10 cellular contexts compared by ENCODE assay signal in genomic region chr16:71889147-71889546, GRCh38.
"Had no signal": no experiment of that assay in that cellular context is flagged by ENCODE, and none has a peak within 500 bp of the region (broad histone marks: within the 10 kb centered on the region; RNA-seq: fewer than 3 reads in every experiment).

No MANE protein-coding gene starts in this region.

- H3K9ac ChIP-seq: GM23248 had no signal

- DNase-seq: GM23248, H7, HFFc6, IMR-90, KG1 had no signal

- ATAC-seq: HCT116, K562 had no signal

- FAIRE-seq: H1, K562 had no signal

- H3K4me3 ChIP-seq: GM23248, HAP-1, K562 had no signal

- H3K27ac ChIP-seq: GM23248, HL-60 had no signal

- H3K9me3 ChIP-seq: HAP-1 had no signal

- H3K36me3 ChIP-seq: HAP-1 had no signal
